7 cellular contexts compared by ENCODE assay signal in genomic region chr19:54219702-54220101, GRCh38. TPM values are rescaled to one million over a fixed set of nuclear protein-coding genes. Genes with fewer than 3 reads are reported as not detected.
"Had no signal": no experiment of that assay in that cellular context is flagged by ENCODE, and none has a peak within 500 bp of the region (broad histone marks: within the 10 kb centered on the region; RNA-seq: fewer than 3 reads in every experiment).

No MANE protein-coding gene starts in this region.

RNA-seq across cellular contexts. Expression of gene LILRB3, which starts 3.1 kb away (rescaled TPM):
- total RNA-seq: LHCN-M2, MCF 10A, NCI-H460, OCI-LY7, PC-9, SJSA1 had no signal
- polyA plus RNA-seq: SK-N-SH had no signal

RNA-seq across cellular contexts. Expression of gene LILRA6, which starts 22.9 kb away (rescaled TPM):
- total RNA-seq: LHCN-M2, MCF 10A, NCI-H460, OCI-LY7, PC-9, SJSA1 had no signal
- polyA plus RNA-seq: SK-N-SH had no signal
